1 cellular context compared by ENCODE assay signal in the genomic region with DNA sequence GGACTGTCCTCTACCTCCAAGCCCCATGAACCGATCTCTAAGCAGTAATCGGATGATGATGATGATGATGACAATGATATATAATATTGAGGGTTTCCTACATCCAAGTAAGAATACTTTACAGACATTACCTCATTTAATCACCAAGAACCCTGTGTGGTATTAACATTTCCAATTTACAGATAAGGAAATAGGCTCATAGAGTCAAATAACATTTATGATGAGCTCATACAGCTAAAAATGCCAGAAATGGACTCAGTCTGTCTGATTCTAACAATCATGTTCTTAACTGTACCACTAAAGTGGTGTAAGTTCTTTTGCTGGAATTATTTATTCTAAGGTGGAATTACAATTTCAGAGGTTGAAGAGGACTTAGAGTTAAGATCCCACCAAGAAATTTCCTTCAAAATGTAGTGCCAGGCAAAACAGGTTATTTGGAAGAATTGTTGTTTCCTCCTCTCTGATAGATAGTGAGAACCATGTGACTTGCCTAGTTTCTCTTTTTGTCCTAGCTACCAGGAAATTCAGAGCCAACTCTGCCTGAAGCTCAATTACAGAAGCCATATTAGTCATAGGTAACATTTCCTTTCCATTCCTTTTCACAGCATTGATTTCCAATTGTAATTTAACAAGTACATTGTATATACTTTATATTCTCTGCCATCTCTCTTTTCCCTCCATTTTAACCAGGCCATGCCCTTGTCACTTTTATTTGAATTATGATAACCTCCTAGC.
TF ChIP-seq lines count a peak whose summit lies in the region.

No MANE protein-coding gene starts in this region.

TF ChIP-seq in IMR-90, 13 proteins besides CTCF, POLR2A, EP300 and RAD21 (continued from another document):
- TF ChIP-seq, protein P1, sequence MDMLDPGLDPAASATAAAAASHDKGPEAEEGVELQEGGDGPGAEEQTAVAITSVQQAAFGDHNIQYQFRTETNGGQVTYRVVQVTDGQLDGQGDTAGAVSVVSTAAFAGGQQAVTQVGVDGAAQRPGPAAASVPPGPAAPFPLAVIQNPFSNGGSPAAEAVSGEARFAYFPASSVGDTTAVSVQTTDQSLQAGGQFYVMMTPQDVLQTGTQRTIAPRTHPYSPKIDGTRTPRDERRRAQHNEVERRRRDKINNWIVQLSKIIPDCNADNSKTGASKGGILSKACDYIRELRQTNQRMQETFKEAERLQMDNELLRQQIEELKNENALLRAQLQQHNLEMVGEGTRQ (IDR thresholded peaks at IDR 0.05; ENCODE audit: low read depth, low read length) = no peak
- TF ChIP-seq, protein P2, sequence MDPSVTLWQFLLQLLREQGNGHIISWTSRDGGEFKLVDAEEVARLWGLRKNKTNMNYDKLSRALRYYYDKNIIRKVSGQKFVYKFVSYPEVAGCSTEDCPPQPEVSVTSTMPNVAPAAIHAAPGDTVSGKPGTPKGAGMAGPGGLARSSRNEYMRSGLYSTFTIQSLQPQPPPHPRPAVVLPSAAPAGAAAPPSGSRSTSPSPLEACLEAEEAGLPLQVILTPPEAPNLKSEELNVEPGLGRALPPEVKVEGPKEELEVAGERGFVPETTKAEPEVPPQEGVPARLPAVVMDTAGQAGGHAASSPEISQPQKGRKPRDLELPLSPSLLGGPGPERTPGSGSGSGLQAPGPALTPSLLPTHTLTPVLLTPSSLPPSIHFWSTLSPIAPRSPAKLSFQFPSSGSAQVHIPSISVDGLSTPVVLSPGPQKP (IDR thresholded peaks at IDR 0.05; ENCODE audit: borderline replicate concordance, low read depth, low read length) = no peak
- TF ChIP-seq MAFK (IDR thresholded peaks at IDR 0.05; ENCODE audit: low read depth, low read length) (no peak), SMC3 (IDR thresholded peaks at IDR 0.05; ENCODE audit: low read depth, low read length) (no peak), CEBPB (IDR thresholded peaks at IDR 0.05; ENCODE audit: low read depth, low read length) (no peak)
TF ChIP-seq in IMR-90: peak in this region for 0.
